ENCODE assay signal across 8 cellular contexts in the genomic region with DNA sequence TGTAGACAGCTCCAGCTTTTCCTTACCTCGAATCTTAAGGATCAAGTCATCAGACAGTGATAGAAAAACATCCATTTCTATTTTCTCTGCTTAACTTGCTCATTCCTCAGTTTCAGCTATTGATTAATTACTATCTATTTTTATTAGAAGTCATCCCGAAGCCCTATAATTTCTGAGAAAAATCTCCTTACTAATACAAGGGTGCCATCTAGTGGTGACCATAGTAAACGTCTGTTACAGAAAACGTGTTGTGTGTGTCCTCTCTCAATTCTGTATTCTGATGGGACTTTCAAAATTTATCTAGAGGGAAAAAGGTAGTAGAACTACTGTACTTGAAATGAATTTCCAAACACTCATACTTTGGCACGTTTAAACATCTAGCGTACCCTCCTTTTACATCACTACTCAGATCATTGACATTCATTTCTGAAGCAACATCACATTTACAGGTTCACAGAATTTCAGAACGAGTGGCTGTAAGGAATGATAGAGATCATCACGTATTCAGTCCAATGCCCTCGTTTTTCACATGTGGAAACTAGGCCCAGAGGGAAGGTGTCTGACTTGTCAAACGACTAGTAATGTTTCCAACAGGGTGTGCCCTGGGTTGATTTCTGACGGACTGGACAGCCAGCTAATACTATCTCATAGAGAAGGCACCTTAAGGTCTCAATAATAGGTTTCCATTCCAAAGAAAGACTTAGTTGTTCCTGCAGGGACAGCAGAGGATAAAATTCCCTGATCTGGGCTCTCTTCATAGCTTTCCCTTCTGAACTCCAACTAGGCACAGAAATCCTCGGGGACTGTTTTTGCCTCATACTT. TPM values are rescaled to one million over a fixed set of nuclear protein-coding genes. Genes with fewer than 3 reads are reported as not detected.
A peak's percentile ranks its signal among the peaks of the same experiment; 100 is the strongest.
DNase-seq lines count a peak whose midpoint lies in the region; ATAC-seq and TF ChIP-seq lines count a peak whose summit lies in the region.

No MANE protein-coding gene starts in this region.

- no peak overlapping the region for H3K4ac ChIP-seq in IMR-90 (ENCODE audit: low read depth, low read length)

- no peak overlapping the region for H3K14ac ChIP-seq in IMR-90 (replicated peaks; ENCODE audit: low read depth, low read length)

- WGBS in IMR-90 (ENCODE audit: extremely low coverage in 2 of 2, insufficient read length in 1 of 2), 2 experiments, result 33% methylated on average over 2 of the region's 12 CpGs; no CpG with 5 or more reads in 1 of the 2 experiments

- no peaks in the 10 kb centered on the region for H3K79me2 ChIP-seq in OCI-LY7 (ENCODE audit: insufficient read depth, low read depth, low read length)

- CTCF ChIA-PET in IMR-90 (lab: Yijun Ruan, JAX) (interaction anchor here (0.6 to 1.8 kb wide), 18 partner anchors 9 to 1738 kb away, joined by 3 to 6 read pairs (median 3); no protein-coding TSS in a partner anchor), OCI-LY7 (lab: Charles Lee; ENCODE audit: unreplicated experiment) (no interaction called here)

- dilution Hi-C loops in IMR-90 (cut with HindIII; ENCODE audit: low sequenced_read_pairs, unreplicated experiment), result no loop called here

- H2AK5ac ChIP-seq in IMR-90 (ENCODE audit: low read depth, low read length), result no peak overlapping the region

- no peak for TF ChIP-seq POLR2A in IMR-90 (IDR thresholded peaks at IDR 0.05; ENCODE audit: low read depth, low read length)

- ATAC-seq in IMR-90 (ENCODE audit: low read depth) (peak; percentile 81), HG02981 (IDR thresholded peaks at IDR 0.05; ENCODE audit: unreplicated experiment) (no peak), HG03159 (IDR thresholded peaks at IDR 0.05; ENCODE audit: unreplicated experiment) (no peak)

- no peak overlapping the region for H4K91ac ChIP-seq in IMR-90 (ENCODE audit: insufficient read depth, low read depth, low read length)

- in situ Hi-C loops in IMR-90 (cut with MboI; ENCODE audit: low sequenced_read_pairs), result loop anchor here (5.0 kb wide), 1 partner anchor 232 kb away; no protein-coding TSS in a partner anchor

- no peaks in the 10 kb centered on the region for H3K9me2 ChIP-seq in OCI-LY7 (ENCODE audit: insufficient read depth, low read length)

- H2BK15ac ChIP-seq in IMR-90 (ENCODE audit: low read depth, low read length), result no peak overlapping the region

- H4K8ac ChIP-seq in IMR-90 (ENCODE audit: low read depth in 2 of 2, low read length in 2 of 2), result no peak overlapping the region

- H2AFZ ChIP-seq in IMR-90 (replicated peaks; ENCODE audit: low read length, poor library complexity) (no peak overlapping the region), OCI-LY7 (ENCODE audit: low read length) (no peak overlapping the region)

- no peaks in the 10 kb centered on the region for H3K27me3 ChIP-seq in IMR-90 (ENCODE audit: control insufficient read depth, insufficient read depth, low read length)
- no peaks in the 10 kb centered on the region for H3K27me3 ChIP-seq in colonic mucosa

- BruUV-seq in IMR-90 (replicated peaks; lab: Mats Ljungman, UMichigan), result no TSS peak
- no TSS peak for BruUV-seq in OCI-LY7 (replicated peaks; lab: Mats Ljungman, UMichigan)

- H4K5ac ChIP-seq in IMR-90 (ENCODE audit: low read depth, low read length), result no peak overlapping the region

- no peak overlapping the region for H2AK9ac ChIP-seq in IMR-90 (replicated peaks; ENCODE audit: low read depth, low read length, poor library complexity)

- H3K9me3 ChIP-seq in IMR-90 (ENCODE audit: control insufficient read depth, insufficient read depth, low read length), result no peaks in the 10 kb centered on the region
- no peaks in the 10 kb centered on the region for H3K9me3 ChIP-seq in OCI-LY7 (ENCODE audit: low read length)
- no peaks in the 10 kb centered on the region for H3K9me3 ChIP-seq in colonic mucosa

- no peaks in the 10 kb centered on the region; a peak in 2 of 4 replicates for H3K79me1 ChIP-seq in IMR-90 (ENCODE audit: low read depth in 1 of 2, low read length in 2 of 2)

- no peak overlapping the region for H3K4me2 ChIP-seq in IMR-90 (ENCODE audit: low read depth, low read length)
- no peak overlapping the region for H3K4me2 ChIP-seq in OCI-LY7 (ENCODE audit: low read length)

- H3K4me1 ChIP-seq in IMR-90 (ENCODE audit: control insufficient read depth, insufficient read depth, low read length) (peaks cover 3% of the 10 kb centered on the region), OCI-LY7 (ENCODE audit: insufficient read depth, low read length, poor library complexity, severe bottlenecking) (no peaks in the 10 kb centered on the region), colonic mucosa (no peaks in the 10 kb centered on the region)

- DNase-seq in DMS 273 treated with DMSO at 0.1 percent for 48 hours (lab: John Stamatoyannopoulos, UW) (peak; percentile 20), IMR-90 (peak; percentile 64), OCI-LY7 (ENCODE audit: low spot score) (peak; percentile 66), colonic mucosa (no peak), lung microvascular endothelial cell (ENCODE audit: low read depth in 2 of 2) (peak; percentile 64 to 76)
- DNase-seq in activated T-cell treated with anti-CD3 and anti-CD28 coated beads, Interleukin-2, amount 50 U/mL, for 24 hours, result no peak

- intact Hi-C loops in IMR-90 (cut with micrococcal nuclease) (loop anchor here (1.0 to 5.0 kb wide), 3 partner anchors 57 to 230 kb away; no protein-coding TSS in a partner anchor), OCI-LY7 (cut with micrococcal nuclease; ENCODE audit: unreplicated experiment) (loop anchor here (2.0 kb wide), 1 partner anchor 230 kb away; no protein-coding TSS in a partner anchor), colonic mucosa (cut with DNase I) (loop anchor here (5.0 kb wide), 1 partner anchor 232 kb away; no protein-coding TSS in a partner anchor)

- H3K4me1 Mint-ChIP-seq in activated T-cell treated with anti-CD3 and anti-CD28 coated beads, Interleukin-2, amount 50 U/mL, for 24 hours (ENCODE audit: low read depth), result peaks cover 21% of the 10 kb centered on the region

- TF ChIP-seq CTCF in IMR-90 (conservative IDR thresholded peaks at IDR 0.05; ENCODE audit: low read depth, low read length) (peak; percentile 75), OCI-LY7 (conservative IDR thresholded peaks at IDR 0.05; ENCODE audit: low read length) (peak; percentile 96), colonic mucosa (IDR thresholded peaks at IDR 0.05) (peak; percentile 72)

- peaks cover 5% of the 10 kb centered on the region; the same call in 1 of the 2 replicates for H3K9me1 ChIP-seq in IMR-90 (ENCODE audit: insufficient read depth, low read length)

- H3K36me3 Mint-ChIP-seq in activated T-cell treated with anti-CD3 and anti-CD28 coated beads, Interleukin-2, amount 50 U/mL, for 24 hours (ENCODE audit: low read depth), result peaks cover 50% of the 10 kb centered on the region

- peaks cover 4% of the 10 kb centered on the region for H4K20me1 ChIP-seq in IMR-90 (ENCODE audit: insufficient read depth, low read length)
- no peaks in the 10 kb centered on the region for H4K20me1 ChIP-seq in OCI-LY7 (ENCODE audit: insufficient read depth, low read length)

- no peak overlapping the region for H2BK5ac ChIP-seq in IMR-90 (ENCODE audit: low read depth, low read length, poor library complexity, severe bottlenecking)

- H3K9me3 Mint-ChIP-seq in activated T-cell treated with anti-CD3 and anti-CD28 coated beads, Interleukin-2, amount 50 U/mL, for 24 hours, result peaks cover 5% of the 10 kb centered on the region

- peak; percentile 79 for TF ChIP-seq RAD21 in IMR-90 (IDR thresholded peaks at IDR 0.05; ENCODE audit: low read length)

- H3K27ac Mint-ChIP-seq in activated T-cell treated with anti-CD3 and anti-CD28 coated beads, Interleukin-2, amount 50 U/mL, for 24 hours, result no peak overlapping the region

- H3K36me3 ChIP-seq in IMR-90 (ENCODE audit: control insufficient read depth, insufficient read depth, low read length) (peaks cover 3% of the 10 kb centered on the region; the same call in 1 of the 2 replicates), OCI-LY7 (ENCODE audit: insufficient read depth, low read length) (no peaks in the 10 kb centered on the region), colonic mucosa (no peaks in the 10 kb centered on the region)

- no peak overlapping the region for H3K27ac ChIP-seq in IMR-90 (ENCODE audit: insufficient read depth, low read length)
- H3K27ac ChIP-seq in OCI-LY7 (ENCODE audit: low read depth, low read length, poor library complexity, severe bottlenecking), result no peak overlapping the region
- H3K27ac ChIP-seq in colonic mucosa, result no peak overlapping the region

- H3K9ac ChIP-seq in IMR-90 (ENCODE audit: low read depth, low read length) (no peak overlapping the region), colonic mucosa (ENCODE audit: low read depth in 2 of 2, low read length in 2 of 2) (no peak overlapping the region)

- H3K27me3 Mint-ChIP-seq in activated T-cell treated with anti-CD3 and anti-CD28 coated beads, Interleukin-2, amount 50 U/mL, for 24 hours, result no peaks in the 10 kb centered on the region

- no peak overlapping the region for H3K18ac ChIP-seq in IMR-90 (ENCODE audit: low read depth, low read length)

- no peak overlapping the region for H3K4me3 Mint-ChIP-seq in activated T-cell treated with anti-CD3 and anti-CD28 coated beads, Interleukin-2, amount 50 U/mL, for 24 hours

- H2BK120ac ChIP-seq in IMR-90 (ENCODE audit: low read depth, low read length), result no peak overlapping the region

- no peak overlapping the region for H3K23ac ChIP-seq in IMR-90 (ENCODE audit: low read depth, low read length)

- H2BK20ac ChIP-seq in IMR-90 (ENCODE audit: low read depth, low read length), result no peak overlapping the region

- POLR2A ChIA-PET in IMR-90 (lab: Charles Lee; ENCODE audit: unreplicated experiment) (no interaction called here), OCI-LY7 (lab: Charles Lee) (interaction anchor here (0.6 to 1.3 kb wide), 3 partner anchors 12 to 196 kb away, joined by 3 to 7 read pairs (median 4); no protein-coding TSS in a partner anchor)

- no peak overlapping the region for H3K56ac ChIP-seq in IMR-90 (ENCODE audit: extremely low read depth, insufficient read depth, low read length)

- no peak overlapping the region for H3K4me3 ChIP-seq in IMR-90 (ENCODE audit: insufficient read depth, low read depth, low read length)
- H3K4me3 ChIP-seq in OCI-LY7 (ENCODE audit: low read depth, low read length, poor library complexity, severe bottlenecking), result no peak overlapping the region
- H3K4me3 ChIP-seq in colonic mucosa, result no peak overlapping the region

RNA-seq across cellular contexts. Expression of gene HACD2, which starts 25.6 kb away (rescaled TPM):
- total RNA-seq in IMR-90 (2012; rRNA removed), result 22.6 and 35.8 TPM in 2 replicates
- 18.6 and 21.5 TPM in 2 replicates for polyA plus RNA-seq in IMR-90 (2012; rRNA removed)
- 4.9 TPM in 2 replicates for polyA plus RNA-seq in IMR-90 (2012; cell fraction: cytosol; rRNA removed)
- polyA plus RNA-seq in IMR-90 (2012; cell fraction: nucleus; rRNA removed; ENCODE audit: low replicate concordance), result 3.4 and 15.4 TPM in 2 replicates
- total RNA-seq in OCI-LY7 (2014; rRNA removed; shearing (Covaris generic)), result 6.5 and 10.2 TPM in 2 replicates
- 18.0 and 22.5 TPM in 2 replicates for total RNA-seq in OCI-LY7 (2022)
- total RNA-seq in colonic mucosa, result 10 to 100 TPM; 60.3 to 61.2 TPM
- total RNA-seq in lung microvascular endothelial cell, result 13.5 and 22.4 TPM in 2 replicates

Comparison
In these comparisons a context has a peak if more than half of its experiments do, and no peak if none do; other contexts are left out.
1. DNase-seq: peak in DMS 273 treated with DMSO at 0.1 percent for 48 hours (single experiment), IMR-90 (single experiment), OCI-LY7 (single experiment) and lung microvascular endothelial cell (2 of 2); none in colonic mucosa (single experiment) and activated T-cell treated with anti-CD3 and anti-CD28 coated beads, Interleukin-2, amount 50 U/mL, for 24 hours (single experiment).
2. Peak in every context shown above with its lines, with median percentiles within 50 percentile points of each other: CTCF ChIP-seq.